Comparison of ENCODE assay signal across 26 cellular contexts in genomic region chr3:58266577-58266976, GRCh38. TPM values are rescaled to one million over a fixed set of nuclear protein-coding genes. Genes with fewer than 3 reads are reported as not detected.
DNase-seq lines count a peak whose midpoint lies in the region; ATAC-seq and TF ChIP-seq lines count a peak whose summit lies in the region.
"Had no signal": no experiment of that assay in that cellular context is flagged by ENCODE, and none has a peak within 500 bp of the region (broad histone marks: within the 10 kb centered on the region; RNA-seq: fewer than 3 reads in every experiment).

No MANE protein-coding gene starts in this region.

- no peak for TF ChIP-seq POLR2A in erythroblast (IDR thresholded peaks at IDR 0.05; ENCODE audit: low read length)

- no peaks in the 10 kb centered on the region for H4K20me1 ChIP-seq in OCI-LY7 (ENCODE audit: insufficient read depth, low read length)

- no peaks in the 10 kb centered on the region for H3K36me3 ChIP-seq in OCI-LY7 (ENCODE audit: insufficient read depth, low read length)

- no peak for ATAC-seq in GM18517 (IDR thresholded peaks at IDR 0.05; ENCODE audit: unreplicated experiment)
- ATAC-seq: activated CD4-positive, CD25-positive, alpha-beta regulatory T cell treated with anti-CD3 and anti-CD28 coated beads, Interleukin-2, amount 50 U/mL, for 24 hours; activated CD8-positive, alpha-beta T cell treated with anti-CD3 and anti-CD28 coated beads, Interleukin-2, amount 10 ng/mL, durations not matched to agents 7 days and 5 days; esophagus mucosa; GM12878; Panc1 had no signal

- H3K9me2 ChIP-seq in OCI-LY7 (ENCODE audit: insufficient read depth, low read length) = no peaks in the 10 kb centered on the region

- H3K9me3 ChIP-seq in OCI-LY7 (ENCODE audit: low read length) = no peaks in the 10 kb centered on the region
- H3K9me3 ChIP-seq: sigmoid colon had no signal

- H3K4me2 ChIP-seq in OCI-LY7 (ENCODE audit: low read length) = peak overlapping the region; percentile 36

- no peak for TF ChIP-seq CTCF in LNCaP clone FGC (IDR thresholded peaks at IDR 0.05; ENCODE audit: control insufficient read depth, extremely low read depth, insufficient read depth)
- TF ChIP-seq CTCF in OCI-LY7 (conservative IDR thresholded peaks at IDR 0.05; ENCODE audit: low read length) = no peak
- no peak for TF ChIP-seq CTCF in fibroblast of pulmonary artery (IDR thresholded peaks at IDR 0.05; ENCODE audit: low read length, missing control alignments)

- H3K4me3 ChIP-seq in LNCaP clone FGC (ENCODE audit: low read depth, low read length) (no peak overlapping the region), OCI-LY7 (ENCODE audit: low read depth, low read length, poor library complexity, severe bottlenecking) (no peak overlapping the region), fibroblast of pulmonary artery (replicated peaks; ENCODE audit: low read depth, low read length) (no peak overlapping the region)
- H3K4me3 ChIP-seq: GM12878, sigmoid colon had no signal

- intact Hi-C loops in OCI-LY7 (cut with micrococcal nuclease; ENCODE audit: unreplicated experiment) = no loop called here

- no TSS peak for BruUV-seq in OCI-LY7 (replicated peaks; lab: Mats Ljungman, UMichigan)

- DNase-seq in LNCaP clone FGC (ENCODE audit: low read depth) (peak; percentile 60), OCI-LY7 (ENCODE audit: low spot score) (peak; percentile 31), fibroblast of pulmonary artery (ENCODE audit: low read depth) (peak; percentile 24), myocyte (ENCODE audit: low read depth) (peak; percentile 6), erythroblast (lab: John Stamatoyannopoulos, UW) (no peak), CD1c-positive myeloid dendritic cell (ENCODE audit: extremely low spot score) (no peak)
- DNase-seq: activated CD8-positive, alpha-beta T cell treated with anti-CD3 and anti-CD28 coated beads, Interleukin-2, amount 10 ng/mL, durations not matched to agents 7 days and 5 days; activated gamma-delta T cell treated with Interleukin-2 at 50 U/mL for 16 hours; CD8-positive, alpha-beta memory T cell; effector memory CD4-positive, alpha-beta T cell; glutamatergic neuron; kidney; MV-4-11; NCI-H2029 treated with DMSO at 0.1 percent for 48 hours; NCI-H510A; NK-92 treated with Interleukin-12 subunit alpha and Interleukin-12 subunit beta, amount 100 ng/mL, for 24 hours; SHP77 treated with DMSO at 0.1 percent for 48 hours; sigmoid colon; T-helper 1 cell; trophoblast cell had no signal

- CTCF ChIA-PET in OCI-LY7 (lab: Charles Lee; ENCODE audit: unreplicated experiment) = no interaction called here

- POLR2A ChIA-PET in OCI-LY7 (lab: Charles Lee) = interaction anchor here (1.0 kb wide), 1 partner anchor 58 kb away, joined by 3 read pairs; no protein-coding TSS in a partner anchor

- H3K27ac ChIP-seq in OCI-LY7 (ENCODE audit: low read depth, low read length, poor library complexity, severe bottlenecking) = no peak overlapping the region

- H2AFZ ChIP-seq in OCI-LY7 (ENCODE audit: low read length) = peak overlapping the region; percentile 4; the same call in 1 of the 2 replicates

- H3K79me2 ChIP-seq in OCI-LY7 (ENCODE audit: insufficient read depth, low read depth, low read length) = no peaks in the 10 kb centered on the region

- H3K4me1 ChIP-seq in OCI-LY7 (ENCODE audit: insufficient read depth, low read length, poor library complexity, severe bottlenecking) = peaks cover 14% of the 10 kb centered on the region

RNA-seq across cellular contexts. Expression of gene ABHD6, which starts 29.0 kb away (rescaled TPM):
- 5.8 TPM in 2 replicates for total RNA-seq in OCI-LY7 (2014; rRNA removed; shearing (Covaris generic))
- total RNA-seq in OCI-LY7 (2022) = 8.9 and 10.7 TPM in 2 replicates
- 5.8 and 6.1 TPM in 2 replicates for total RNA-seq in myocyte
- 6.6 TPM for polyA plus RNA-seq in myocyte (2012)

RNA-seq across cellular contexts. Expression of gene RPP14, which starts 39.5 kb away (rescaled TPM):
- total RNA-seq in OCI-LY7 (2014; rRNA removed; shearing (Covaris generic)) = 10.2 and 12.8 TPM in 2 replicates
- total RNA-seq in OCI-LY7 (2022) (20.3 and 21.3 TPM in 2 replicates), myocyte (13.3 and 16.0 TPM in 2 replicates)
- polyA plus RNA-seq in myocyte (2012) = 9.2 TPM

RNA-seq across cellular contexts. Expression of gene HTD2, which starts 39.7 kb away (rescaled TPM):
- 6.4 and 10.0 TPM in 2 replicates for total RNA-seq in OCI-LY7 (2014; rRNA removed; shearing (Covaris generic))
- total RNA-seq in OCI-LY7 (2022) (8.0 and 13.0 TPM in 2 replicates), myocyte (14.5 and 18.5 TPM in 2 replicates)
- polyA plus RNA-seq in myocyte (2012) = 6.3 TPM

RNA-seq across cellular contexts. Expression of gene DNASE1L3, which starts 55.8 kb away (rescaled TPM):
- not detected in 2 replicates for total RNA-seq in OCI-LY7 (2014; rRNA removed; shearing (Covaris generic))
- total RNA-seq in OCI-LY7 (2022) (0.61 and 1.3 TPM in 2 replicates), myocyte (not detected in 2 replicates)
- polyA plus RNA-seq in myocyte (2012) = not detected
- total RNA-seq: activated CD8-positive, alpha-beta T cell treated with anti-CD3 and anti-CD28 coated beads, Interleukin-2, amount 10 ng/mL, durations not matched to agents 7 days and 5 days; CD8-positive, alpha-beta memory T cell; H1 had no signal
- polyA plus RNA-seq: CD8-positive, alpha-beta memory T cell; H1 had no signal

Comparison
In these comparisons a context has a peak if more than half of its experiments do, and no peak if none do; other contexts are left out.
1. DNase-seq: peak in LNCaP clone FGC (single experiment), OCI-LY7 (single experiment), fibroblast of pulmonary artery (single experiment) and myocyte (single experiment); none in erythroblast (0 of 2) and CD1c-positive myeloid dendritic cell (single experiment).